ENCODE assay signal across 1 cellular context in genomic region chr7:130363156-130363847, GRCh38.
TF ChIP-seq lines count a peak whose summit lies in the region.

No MANE protein-coding gene starts in this region.

TF ChIP-seq in GM12878, 131 proteins besides CTCF, POLR2A, EP300 and RAD21 (continued from another document):
- peak; percentile 37; the same call in 1 of the 2 replicates for TF ChIP-seq ZBED1 (IDR thresholded peaks at IDR 0.05; ENCODE audit: borderline replicate concordance)
- TF ChIP-seq POLR2AphosphoS5 (IDR thresholded peaks at IDR 0.05; ENCODE audit: low read length): no peak
- TF ChIP-seq USF2 (IDR thresholded peaks at IDR 0.05; ENCODE audit: borderline replicate concordance, low read depth, low read length): no peak
- 0 out of 2 replicates have a peak, but pooled peaks have one; percentile 21 for TF ChIP-seq CREB1 (IDR thresholded peaks at IDR 0.05; ENCODE audit: low read depth)
- TF ChIP-seq SMC3 (IDR thresholded peaks at IDR 0.05; ENCODE audit: borderline replicate concordance, low read length): 0 out of 2 replicates have a peak, but pooled peaks have one; percentile 9
- peak; percentile 70 for TF ChIP-seq RUNX3 (IDR thresholded peaks at IDR 0.05; ENCODE audit: low read length)
